In the genomic region with DNA sequence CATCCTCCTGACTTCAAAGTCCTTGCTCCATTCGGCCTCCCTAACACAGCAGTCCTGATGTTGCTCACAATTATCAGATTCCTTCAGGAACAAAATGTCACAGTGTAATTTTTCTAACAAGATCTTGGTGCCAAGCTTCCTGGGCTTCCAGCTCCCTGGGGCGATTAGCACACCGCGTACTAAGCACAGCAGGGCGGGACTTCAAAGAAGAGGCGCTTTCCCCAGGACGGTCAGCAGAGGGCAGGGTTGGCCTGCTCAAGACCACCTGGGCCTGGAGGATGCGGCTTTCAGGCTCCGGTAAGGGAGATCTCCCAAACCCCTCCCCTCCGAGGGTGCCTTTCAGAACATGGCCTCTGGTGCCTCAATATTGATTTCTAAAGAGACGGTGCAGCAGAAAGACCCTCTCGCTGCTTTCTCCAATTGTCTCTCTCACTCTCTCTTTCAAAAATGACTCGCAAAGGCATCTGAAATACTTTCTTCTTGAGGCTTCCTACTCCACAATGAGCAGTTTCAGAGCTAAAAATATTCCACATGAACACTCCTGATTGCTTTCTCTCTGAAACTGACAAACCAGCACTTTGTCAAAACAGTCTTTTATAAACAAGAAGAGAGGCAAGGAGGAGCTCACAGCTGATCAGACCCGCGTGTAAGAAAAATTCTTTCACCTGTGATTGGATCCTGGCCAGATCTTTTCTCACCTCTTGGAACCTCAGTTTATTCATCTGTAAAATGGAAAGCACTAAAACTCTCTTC, we compare ENCODE assay signal across 8 cellular contexts.
DNase-seq lines count a peak whose midpoint lies in the region; ATAC-seq and TF ChIP-seq lines count a peak whose summit lies in the region.

No MANE protein-coding gene starts in this region.

- H3K36me3 Mint-ChIP-seq in activated T-helper 1 cell treated with anti-CD3 and anti-CD28 coated beads, Interleukin-12 subunit alpha, Interleukin-12 subunit beta, Interleukin-2, Interleukin-4 antibody, amounts not matched to agents 30 ng/mL and 10 ng/mL and 1 ng/mL, durations not matched to agents 14 hours and 24 hours and 36 hours (ENCODE audit: low read depth), result no peaks in the 10 kb centered on the region

- peak; percentile 89 for DNase-seq in GM03348 (ENCODE audit: low spot score)
- peak; percentile 34 for DNase-seq in HuH-7 (ENCODE audit: low spot score)
- DNase-seq in NT2/D1 (ENCODE audit: low read depth, low spot score), result peak; percentile 94
- DNase-seq in activated T-helper 1 cell treated with anti-CD3 and anti-CD28 coated beads, Interleukin-12 subunit alpha, Interleukin-12 subunit beta, Interleukin-2, Interleukin-4 antibody, amounts not matched to agents 30 ng/mL and 10 ng/mL and 1 ng/mL, durations not matched to agents 14 hours and 24 hours and 36 hours (ENCODE audit: low spot score), result peak; percentile 9
- peak; percentile 85 for DNase-seq in glomerular visceral epithelial cell (ENCODE audit: extremely low spot score)
- DNase-seq in ovary, result peak; percentile 90 to 95 (median 93)
- DNase-seq in effector memory CD4-positive, alpha-beta T cell, result no peak

- no peaks in the 10 kb centered on the region for H3K9me3 Mint-ChIP-seq in activated T-helper 1 cell treated with anti-CD3 and anti-CD28 coated beads, Interleukin-12 subunit alpha, Interleukin-12 subunit beta, Interleukin-2, Interleukin-4 antibody, amounts not matched to agents 30 ng/mL and 10 ng/mL and 1 ng/mL, durations not matched to agents 14 hours and 24 hours and 36 hours

- TF ChIP-seq EP300 in ovary (IDR thresholded peaks at IDR 0.05), result no peak

- no peak overlapping the region for H3K4me3 ChIP-seq in NT2/D1 (ENCODE audit: insufficient read length, low read depth)
- no peak overlapping the region for H3K4me3 ChIP-seq in ovary
- H3K4me3 ChIP-seq in effector memory CD4-positive, alpha-beta T cell (ENCODE audit: insufficient read depth, low read depth, low read length, poor library complexity, severe bottlenecking), result no peak overlapping the region

- peaks cover 18% of the 10 kb centered on the region for H3K36me3 ChIP-seq in NT2/D1 (ENCODE audit: insufficient read depth, insufficient read length, low read length)
- no peaks in the 10 kb centered on the region for H3K36me3 ChIP-seq in ovary
- no peaks in the 10 kb centered on the region for H3K36me3 ChIP-seq in effector memory CD4-positive, alpha-beta T cell (ENCODE audit: control insufficient read depth, insufficient read depth, low read length)

- no peak overlapping the region for H3K9ac ChIP-seq in NT2/D1 (ENCODE audit: insufficient read length, low read depth)

- no peak overlapping the region for H3K27ac ChIP-seq in ovary
- no peak overlapping the region for H3K27ac ChIP-seq in effector memory CD4-positive, alpha-beta T cell (ENCODE audit: insufficient read depth, low read length, poor library complexity, severe bottlenecking)

- peaks cover 6% of the 10 kb centered on the region for H3K27me3 Mint-ChIP-seq in activated T-helper 1 cell treated with anti-CD3 and anti-CD28 coated beads, Interleukin-12 subunit alpha, Interleukin-12 subunit beta, Interleukin-2, Interleukin-4 antibody, amounts not matched to agents 30 ng/mL and 10 ng/mL and 1 ng/mL, durations not matched to agents 14 hours and 24 hours and 36 hours (ENCODE audit: insufficient read depth)

- H3K4me3 Mint-ChIP-seq in activated T-helper 1 cell treated with anti-CD3 and anti-CD28 coated beads, Interleukin-12 subunit alpha, Interleukin-12 subunit beta, Interleukin-2, Interleukin-4 antibody, amounts not matched to agents 30 ng/mL and 10 ng/mL and 1 ng/mL, durations not matched to agents 14 hours and 24 hours and 36 hours, result no peak overlapping the region

- peak; percentile 94 for ATAC-seq in GM21723 (IDR thresholded peaks at IDR 0.05; ENCODE audit: unreplicated experiment)

- H3K4me1 Mint-ChIP-seq in activated T-helper 1 cell treated with anti-CD3 and anti-CD28 coated beads, Interleukin-12 subunit alpha, Interleukin-12 subunit beta, Interleukin-2, Interleukin-4 antibody, amounts not matched to agents 30 ng/mL and 10 ng/mL and 1 ng/mL, durations not matched to agents 14 hours and 24 hours and 36 hours (ENCODE audit: low read depth), result no peaks in the 10 kb centered on the region

- H3K4me1 ChIP-seq in NT2/D1 (ENCODE audit: insufficient read depth, insufficient read length) (no peaks in the 10 kb centered on the region), ovary (ENCODE audit: insufficient read depth) (no peaks in the 10 kb centered on the region)
- no peaks in the 10 kb centered on the region for H3K4me1 ChIP-seq in effector memory CD4-positive, alpha-beta T cell (ENCODE audit: control insufficient read depth, insufficient read depth, low read length, poor library complexity, severe bottlenecking)

- 5 to 12% (median 7%) methylated on average over 15 of the region's 15 CpGs for WGBS in ovary, 3 donors

- intact Hi-C loops in activated T-helper 1 cell treated with anti-CD3 and anti-CD28 coated beads, Interleukin-12 subunit alpha, Interleukin-12 subunit beta, Interleukin-2, Interleukin-4 antibody, amounts not matched to agents 30 ng/mL and 10 ng/mL and 1 ng/mL, durations not matched to agents 14 hours and 24 hours and 36 hours (cut with micrococcal nuclease), result loop anchor here (5.0 kb wide), 1 partner anchor 1139 kb away; no protein-coding TSS in a partner anchor
- intact Hi-C loops in ovary (cut with DNase I), result loop anchor here (5.0 to 10.0 kb wide), 9 partner anchors 151 to 1214 kb away; a partner anchor contains a TSS

- no peaks in the 10 kb centered on the region for H3K9me3 ChIP-seq in NT2/D1 (ENCODE audit: insufficient read depth, low read length)
- no peaks in the 10 kb centered on the region for H3K9me3 ChIP-seq in ovary
- H3K9me3 ChIP-seq in effector memory CD4-positive, alpha-beta T cell (ENCODE audit: control insufficient read depth, low read length), result no peaks in the 10 kb centered on the region

- peaks cover 12% of the 10 kb centered on the region for H3K27me3 ChIP-seq in NT2/D1 (ENCODE audit: insufficient read depth, insufficient read length)
- no peaks in the 10 kb centered on the region for H3K27me3 ChIP-seq in ovary
- H3K27me3 ChIP-seq in effector memory CD4-positive, alpha-beta T cell (replicated peaks; ENCODE audit: control insufficient read depth, insufficient read depth, low read length, poor library complexity, severe bottlenecking), result no peaks in the 10 kb centered on the region

- no peak for TF ChIP-seq POLR2A in ovary (IDR thresholded peaks at IDR 0.05)

- H3K27ac Mint-ChIP-seq in activated T-helper 1 cell treated with anti-CD3 and anti-CD28 coated beads, Interleukin-12 subunit alpha, Interleukin-12 subunit beta, Interleukin-2, Interleukin-4 antibody, amounts not matched to agents 30 ng/mL and 10 ng/mL and 1 ng/mL, durations not matched to agents 14 hours and 24 hours and 36 hours, result no peak overlapping the region

- TF ChIP-seq CTCF in ovary (IDR thresholded peaks at IDR 0.05), result peak; percentile 88 to 92 (median 89)

Comparison
In these comparisons a context has a peak if more than half of its experiments do, and no peak if none do; other contexts are left out.
1. DNase-seq: peak in GM03348 (single experiment), HuH-7 (single experiment), NT2/D1 (single experiment), activated T-helper 1 cell treated with anti-CD3 and anti-CD28 coated beads, Interleukin-12 subunit alpha, Interleukin-12 subunit beta, Interleukin-2, Interleukin-4 antibody, amounts not matched to agents 30 ng/mL and 10 ng/mL and 1 ng/mL, durations not matched to agents 14 hours and 24 hours and 36 hours (single experiment), glomerular visceral epithelial cell (single experiment) and ovary (5 of 5); none in effector memory CD4-positive, alpha-beta T cell (0 of 3).